5 cellular contexts compared by ENCODE assay signal in the genomic region with DNA sequence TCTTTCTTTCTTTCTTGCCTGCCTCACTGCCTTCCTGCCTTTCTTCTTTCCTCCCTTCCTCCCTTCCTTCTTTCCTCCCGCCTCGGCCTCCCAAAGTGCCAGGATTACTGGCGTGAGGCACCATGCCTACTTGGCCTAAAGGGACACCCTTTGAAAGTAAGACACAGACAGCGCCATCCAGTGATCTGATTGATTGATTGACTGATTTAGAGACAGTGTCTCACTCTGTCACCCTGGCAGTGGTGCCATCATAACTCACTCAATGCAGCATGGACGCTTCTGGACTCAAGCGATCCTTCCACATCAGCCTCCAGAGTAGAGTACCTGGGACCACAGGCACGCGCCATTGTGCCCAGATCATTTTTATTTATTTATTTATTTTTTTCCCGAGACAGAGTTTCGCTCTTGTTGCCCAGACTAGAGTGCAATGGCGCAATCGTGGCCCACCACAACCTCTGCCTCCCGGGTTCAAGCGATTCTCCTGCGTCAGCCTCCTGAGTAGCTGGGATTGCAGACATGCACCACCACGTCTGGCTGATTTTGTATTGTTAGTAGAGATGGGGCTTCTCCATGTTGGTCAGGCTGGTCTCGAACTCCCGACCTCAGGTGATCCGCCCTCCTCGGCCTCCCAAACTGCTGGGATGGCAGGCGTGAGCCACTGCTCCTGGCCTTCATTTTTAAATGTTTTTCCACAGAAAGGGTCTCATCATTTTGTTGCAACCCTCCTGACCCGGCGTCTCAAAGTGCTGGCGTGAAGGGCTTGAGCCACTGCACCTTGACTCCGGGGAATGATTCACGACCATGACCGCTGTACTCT.
A peak's percentile ranks its signal among the peaks of the same experiment; 100 is the strongest.
DNase-seq lines count a peak whose midpoint lies in the region; TF ChIP-seq lines count a peak whose summit lies in the region.
"Not testable (repeated sequence)": the region's sequence is repeated elsewhere in the genome, so short reads cannot be mapped to it uniquely, and the experiment has no call there.

No MANE protein-coding gene starts in this region.

- not testable (repeated sequence) for H2BK120ac ChIP-seq in mesendoderm (ENCODE audit: low read depth, low read length)

- H3K36me3 Mint-ChIP-seq in chondrocyte (ENCODE audit: low read depth): peaks cover 10% of the 10 kb centered on the region

- not testable (repeated sequence) for H3K18ac ChIP-seq in mesendoderm (ENCODE audit: low read length)

- not testable (repeated sequence) for H3K4me3 Mint-ChIP-seq in chondrocyte (ENCODE audit: unreplicated experiment)

- not testable (repeated sequence) for H3K79me2 ChIP-seq in mesendoderm (ENCODE audit: control insufficient read depth, insufficient read depth, low read length)

- not testable (repeated sequence) for H4K5ac ChIP-seq in mesendoderm (ENCODE audit: low read length)

- H3K4me3 ChIP-seq in esophagus muscularis mucosa, spleen: not testable (repeated sequence)
- H3K4me3 ChIP-seq in mesendoderm (ENCODE audit: low read length): peak overlapping the region; percentile 20

- H2BK5ac ChIP-seq in mesendoderm (ENCODE audit: low read length): not testable (repeated sequence)

- not testable (repeated sequence) for H3K56ac ChIP-seq in mesendoderm (ENCODE audit: low read length)

- intact Hi-C loops in esophagus muscularis mucosa (cut with DNase I); spleen (cut with DNase I; ENCODE audit: low total_unique reads): not testable (repeated sequence)

- H3K27me3 Mint-ChIP-seq in chondrocyte (ENCODE audit: low read depth): not testable (repeated sequence)

- H3K27ac ChIP-seq in esophagus muscularis mucosa (replicated peaks in 1 of 4); mesendoderm (ENCODE audit: low read depth, low read length); spleen: not testable (repeated sequence)

- not testable (repeated sequence) for H3K23ac ChIP-seq in mesendoderm (ENCODE audit: low read length)

- H3K9ac ChIP-seq in mesendoderm (ENCODE audit: low read length): not testable (repeated sequence)

- H4K8ac ChIP-seq in mesendoderm (ENCODE audit: low read depth, low read length): not testable (repeated sequence)

- H3K4me2 ChIP-seq in mesendoderm (ENCODE audit: low read length): not testable (repeated sequence)

- TF ChIP-seq POLR2A in esophagus muscularis mucosa (IDR thresholded peaks at IDR 0.05; ENCODE audit: low read depth); spleen (IDR thresholded peaks at IDR 0.05): not testable (repeated sequence)

- not testable (repeated sequence) for H3K4me1 Mint-ChIP-seq in chondrocyte (ENCODE audit: low read depth)

- H2AK5ac ChIP-seq in mesendoderm (ENCODE audit: low read length): not testable (repeated sequence)

- not testable (repeated sequence) for DNase-seq in chondrocyte (ENCODE audit: low spot score); mesendoderm
- DNase-seq in esophagus muscularis mucosa (ENCODE audit: extremely low spot score) (peak; percentile 80), spleen (peak; percentile 45), ureter (ENCODE audit: low spot score) (peak; percentile 33)

- H3K9me3 Mint-ChIP-seq in chondrocyte (ENCODE audit: low read depth): peaks cover 65% of the 10 kb centered on the region

- WGBS in esophagus muscularis mucosa: 84% methylated on average over 27 of the region's 27 CpGs
- WGBS in mesendoderm (ENCODE audit: extremely low coverage, insufficient coverage, low lambda C conversion rate): no CpG with 5 or more reads among the region's 27 CpGs
- 83 to 92% (median 88%) methylated on average over 27 of the region's 27 CpGs for WGBS in spleen, 5 donors

- not testable (repeated sequence) for H3K4me1 ChIP-seq in esophagus muscularis mucosa; mesendoderm (ENCODE audit: control insufficient read depth, low read depth, low read length); spleen

- not testable (repeated sequence) for TF ChIP-seq CTCF in chondrocyte (IDR thresholded peaks at IDR 0.05); esophagus muscularis mucosa (IDR thresholded peaks at IDR 0.05); spleen (IDR thresholded peaks at IDR 0.05 in 8 of 11, conservative IDR thresholded peaks at IDR 0.05 in 3 of 11)

- H3K4ac ChIP-seq in mesendoderm (ENCODE audit: low read depth, low read length): not testable (repeated sequence)

- H3K79me1 ChIP-seq in mesendoderm (ENCODE audit: low read length): not testable (repeated sequence)

- H3K27ac Mint-ChIP-seq in chondrocyte (ENCODE audit: unreplicated experiment): peak overlapping the region; percentile 12

- H3K27me3 ChIP-seq in esophagus muscularis mucosa; mesendoderm (ENCODE audit: insufficient read depth, low read length, poor library complexity); spleen (replicated peaks in 1 of 7): not testable (repeated sequence)

- H3K36me3 ChIP-seq in esophagus muscularis mucosa; mesendoderm (ENCODE audit: control insufficient read depth, insufficient read depth, low read length); spleen: not testable (repeated sequence)

- not testable (repeated sequence) for H2BK15ac ChIP-seq in mesendoderm (replicated peaks; ENCODE audit: low read depth)

- not testable (repeated sequence) for TF ChIP-seq EP300 in esophagus muscularis mucosa (IDR thresholded peaks at IDR 0.05)

- H3K9me3 ChIP-seq in esophagus muscularis mucosa: peaks cover 0 to 56% (median 38%) of the 10 kb centered on the region in 4 donors
- H3K9me3 ChIP-seq in spleen: peaks cover 8 to 100% (median 82%) of the 10 kb centered on the region in 8 donors
